ENCODE assay signal across 8 cellular contexts in genomic region chr10:124697837-124698559, GRCh38. TPM values are rescaled to one million over a fixed set of nuclear protein-coding genes. Genes with fewer than 3 reads are reported as not detected.
DNase-seq lines count a peak whose midpoint lies in the region; ATAC-seq and TF ChIP-seq lines count a peak whose summit lies in the region.

No MANE protein-coding gene starts in this region.

- H3K27me3 ChIP-seq in CD4-positive, alpha-beta T cell (ENCODE audit: control insufficient read depth, insufficient read depth, low read length): no peaks in the 10 kb centered on the region

- H3K27ac Mint-ChIP-seq in CD4-positive, alpha-beta T cell: peak overlapping the region; percentile 91
- peak overlapping the region; percentile 94 to 99 (median 97) for H3K27ac Mint-ChIP-seq in naive B cell

- peak overlapping the region; percentile 74 for H3K27ac ChIP-seq in CD4-positive, alpha-beta T cell (ENCODE audit: low read depth, low read length)

- peak in 7 of 10 experiments; percentile 32 to 53 (median 39) for DNase-seq in CD4-positive, alpha-beta T cell
- DNase-seq in H4 (ENCODE audit: low spot score) (peak; percentile 14), activated T-helper 1 cell treated with Interleukin-2 at 50 U/mL for 16 hours (ENCODE audit: low read depth) (peak; percentile 26), naive B cell (peak; percentile 48), NCI-H524 (lab: John Stamatoyannopoulos, UW) (no peak)

- peak; percentile 59 for ATAC-seq in CD4-positive, alpha-beta T cell (ENCODE audit: poor library complexity)
- ATAC-seq in naive B cell (ENCODE audit: low read depth in 2 of 2): peak; percentile 59 to 66
- no peak for ATAC-seq in HG02840 (IDR thresholded peaks at IDR 0.05; ENCODE audit: low FRiP score, unreplicated experiment)
- ATAC-seq in GM18870 (IDR thresholded peaks at IDR 0.05; ENCODE audit: unreplicated experiment): no peak
- ATAC-seq in GM21723 (IDR thresholded peaks at IDR 0.05; ENCODE audit: unreplicated experiment): no peak

- intact Hi-C loops in CD4-positive, alpha-beta T cell (cut with DNase I, micrococcal nuclease): no loop called here

- POLR2A ChIA-PET in CD4-positive, alpha-beta T cell (lab: Charles Lee): interaction anchor here (1.3 to 4.7 kb wide), 9 partner anchors 9 to 71 kb away, joined by 3 to 49 read pairs (median 11); no protein-coding TSS in a partner anchor

- peaks cover 95% of the 10 kb centered on the region for H3K4me1 Mint-ChIP-seq in CD4-positive, alpha-beta T cell (ENCODE audit: low read depth)
- H3K4me1 Mint-ChIP-seq in naive B cell: peaks cover 85 to 94% (median 92%) of the 10 kb centered on the region in 3 donors

- CTCF ChIA-PET in CD4-positive, alpha-beta T cell (lab: Charles Lee): interaction anchor here (1.2 to 3.3 kb wide), 4 partner anchors 9 to 43 kb away, joined by 3 to 24 read pairs (median 9); no protein-coding TSS in a partner anchor

- H3K9me3 ChIP-seq in CD4-positive, alpha-beta T cell (ENCODE audit: control insufficient read depth, low read length): no peaks in the 10 kb centered on the region

- no peaks in the 10 kb centered on the region for H3K9me3 Mint-ChIP-seq in CD4-positive, alpha-beta T cell
- no peaks in the 10 kb centered on the region for H3K9me3 Mint-ChIP-seq in naive B cell

- H3K27me3 Mint-ChIP-seq in CD4-positive, alpha-beta T cell: no peaks in the 10 kb centered on the region
- no peaks in the 10 kb centered on the region for H3K27me3 Mint-ChIP-seq in naive B cell

- no peak for TF ChIP-seq CTCF in CD4-positive, alpha-beta T cell (IDR thresholded peaks at IDR 0.05)

- peaks cover 59% of the 10 kb centered on the region for H3K36me3 Mint-ChIP-seq in CD4-positive, alpha-beta T cell (ENCODE audit: low read depth)
- peaks cover 16 to 17% of the 10 kb centered on the region in 2 donors for H3K36me3 Mint-ChIP-seq in naive B cell

- H3K4me3 Mint-ChIP-seq in CD4-positive, alpha-beta T cell: peak overlapping the region; percentile 42
- H3K4me3 Mint-ChIP-seq in naive B cell: peak overlapping the region; percentile 37 to 92 (median 76)

RNA-seq across cellular contexts. Expression of gene FAM53B, which starts 46.2 kb away (rescaled TPM):
- total RNA-seq in CD4-positive, alpha-beta T cell: 10 to 100 TPM; 32.9 to 33.6 TPM
- 7.4 and 10.5 TPM in 2 replicates for total RNA-seq in H4 (2014; rRNA removed; shearing (Covaris generic))
- polyA plus RNA-seq in naive B cell (ENCODE audit: low read depth in 6 of 6): 100 to 1,000 TPM in 1 of 6 donors, 10 to 100 TPM in 5; 19.6 to 141 (median 31.5) TPM

Comparison
In these comparisons a context has a peak if more than half of its experiments do, and no peak if none do; other contexts are left out.
1. ATAC-seq: peak in CD4-positive, alpha-beta T cell (single experiment) and naive B cell (2 of 2); none in HG02840 (single experiment), GM18870 (single experiment) and GM21723 (single experiment).
2. DNase-seq: peak in CD4-positive, alpha-beta T cell (7 of 10), H4 (single experiment), activated T-helper 1 cell treated with Interleukin-2 at 50 U/mL for 16 hours (single experiment) and naive B cell (single experiment); none in NCI-H524 (0 of 2).